Comparison of ENCODE assay signal across 14 cellular contexts in the genomic region with DNA sequence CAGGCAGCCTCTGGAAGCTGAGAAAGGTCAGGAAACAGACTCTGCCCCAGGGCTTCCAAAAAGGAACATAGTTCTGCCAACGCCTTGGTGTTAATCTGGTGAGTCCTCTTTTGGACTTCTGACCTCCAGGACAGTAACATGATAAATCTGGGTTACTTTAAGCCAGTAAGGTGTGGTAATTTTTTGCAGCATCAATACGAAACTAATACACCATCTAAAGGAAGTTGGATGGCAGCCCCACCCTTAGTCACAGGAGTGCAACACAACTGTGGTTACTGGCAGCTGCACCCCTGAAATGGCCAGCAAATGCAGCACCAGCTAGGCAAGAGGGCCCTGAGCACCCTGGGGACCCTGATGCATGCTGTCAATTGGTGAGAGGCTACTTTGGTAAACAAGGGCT. TPM values are rescaled to one million over a fixed set of nuclear protein-coding genes. Genes with fewer than 3 reads are reported as not detected.
A peak's percentile ranks its signal among the peaks of the same experiment; 100 is the strongest.
DNase-seq lines count a peak whose midpoint lies in the region; ATAC-seq, FAIRE-seq and TF ChIP-seq lines count a peak whose summit lies in the region.
"Had no signal": no experiment of that assay in that cellular context is flagged by ENCODE, and none has a peak within 500 bp of the region (broad histone marks: within the 10 kb centered on the region; RNA-seq: fewer than 3 reads in every experiment).

No MANE protein-coding gene starts in this region.

- no peaks in the 10 kb centered on the region for H3K27me3 Mint-ChIP-seq in stimulated activated naive CD8-positive, alpha-beta T cell treated with anti-CD3 and anti-CD28 coated beads, Interleukin-15, amount 100 ng/mL, for 72 hours
- H3K27me3 Mint-ChIP-seq in neural progenitor cell (ENCODE audit: insufficient read depth, low read depth), result peaks cover 7% of the 10 kb centered on the region

- TF ChIP-seq CTCF in MM.1S (IDR thresholded peaks at IDR 0.05; ENCODE audit: low read length) (no peak), bronchial epithelial cell (IDR thresholded peaks at IDR 0.05; ENCODE audit: insufficient read depth, low read length, severe bottlenecking) (no peak), neural progenitor cell (IDR thresholded peaks at IDR 0.05) (no peak)

- H4K20me1 ChIP-seq in MM.1S (ENCODE audit: insufficient read depth, low read length), result no peaks in the 10 kb centered on the region
- no peaks in the 10 kb centered on the region for H4K20me1 ChIP-seq in neural progenitor cell (ENCODE audit: low read depth)

- H3K27ac Mint-ChIP-seq in stimulated activated naive CD8-positive, alpha-beta T cell treated with anti-CD3 and anti-CD28 coated beads, Interleukin-15, amount 100 ng/mL, for 72 hours, result no peak overlapping the region
- no peak overlapping the region for H3K27ac Mint-ChIP-seq in neural progenitor cell
- H3K27ac Mint-ChIP-seq: brain had no signal

- ATAC-seq in stimulated activated naive CD8-positive, alpha-beta T cell treated with anti-CD3 and anti-CD28 coated beads, Interleukin-15, amount 100 ng/mL, for 72 hours, result peak; percentile 71
- no peak for ATAC-seq in GM21526 (IDR thresholded peaks at IDR 0.05; ENCODE audit: low FRiP score, unreplicated experiment)
- ATAC-seq: Panc1 had no signal

- H3K36me3 Mint-ChIP-seq in neural progenitor cell, result no peaks in the 10 kb centered on the region
- H3K36me3 Mint-ChIP-seq: brain had no signal

- no peak overlapping the region for H3K4me3 Mint-ChIP-seq in stimulated activated naive CD8-positive, alpha-beta T cell treated with anti-CD3 and anti-CD28 coated beads, Interleukin-15, amount 100 ng/mL, for 72 hours
- H3K4me3 Mint-ChIP-seq in neural progenitor cell, result no peak overlapping the region
- H3K4me3 Mint-ChIP-seq: brain had no signal

- H3K79me2 ChIP-seq in MM.1S (ENCODE audit: low read length) (no peaks in the 10 kb centered on the region), neural progenitor cell (ENCODE audit: low read depth) (no peaks in the 10 kb centered on the region)

- H3K9ac ChIP-seq in MM.1S (ENCODE audit: low read length), result no peak overlapping the region
- H3K9ac ChIP-seq in neural progenitor cell, result no peak overlapping the region

- H2AFZ ChIP-seq in MM.1S (ENCODE audit: low read length) (no peak overlapping the region), neural progenitor cell (replicated peaks) (no peak overlapping the region)

- no peaks in the 10 kb centered on the region for H3K9me2 ChIP-seq in MM.1S (replicated peaks; ENCODE audit: insufficient read depth, low read length)

- H3K36me3 ChIP-seq in MM.1S (replicated peaks; ENCODE audit: insufficient read depth, low read length), result no peaks in the 10 kb centered on the region
- H3K36me3 ChIP-seq in bronchial epithelial cell (ENCODE audit: control insufficient read depth, insufficient read depth, low read length), result no peaks in the 10 kb centered on the region
- no peaks in the 10 kb centered on the region for H3K36me3 ChIP-seq in neural progenitor cell
- H3K36me3 ChIP-seq: ovary had no signal

- DNase-seq in activated naive CD4-positive, alpha-beta T cell treated with Interleukin-2 at 50 U/mL for 16 hours, result peak; percentile 15
- DNase-seq in activated naive CD4-positive, alpha-beta T cell treated with anti-CD3 and anti-CD28 coated beads, Interleukin-2, amount 50 U/mL, for 16 hours, result no peak
- DNase-seq in MM.1S (peak; percentile 33), bronchial epithelial cell (ENCODE audit: low read depth) (no peak), neural progenitor cell (ENCODE audit: low spot score) (no peak)
- DNase-seq in stimulated activated naive CD8-positive, alpha-beta T cell treated with anti-CD3 and anti-CD28 coated beads, Interleukin-15, amount 100 ng/mL, for 72 hours, result no peak
- no peak for DNase-seq in stimulated activated CD4-positive, alpha-beta T cell treated with anti-CD3 and anti-CD28 coated beads, Interleukin-12 subunit alpha, Interleukin-12 subunit beta, amount 100 ng/mL, for 4 hours
- DNase-seq: ovary had no signal

- H3K27me3 ChIP-seq in MM.1S (replicated peaks; ENCODE audit: insufficient read depth, low read length) (no peaks in the 10 kb centered on the region), bronchial epithelial cell (ENCODE audit: control insufficient read depth, insufficient read depth, low read length) (no peaks in the 10 kb centered on the region), neural progenitor cell (no peaks in the 10 kb centered on the region)
- H3K27me3 ChIP-seq: ovary had no signal

- no peaks in the 10 kb centered on the region for H3K4me1 ChIP-seq in MM.1S (ENCODE audit: low read length)
- H3K4me1 ChIP-seq in neural progenitor cell, result peaks cover 10% of the 10 kb centered on the region

- no peaks in the 10 kb centered on the region for H3F3A ChIP-seq in MM.1S (ENCODE audit: insufficient read depth, low read length)
- H3F3A ChIP-seq in neural progenitor cell (ENCODE audit: low read depth), result no peaks in the 10 kb centered on the region

- H3K9me3 ChIP-seq in MM.1S (replicated peaks; ENCODE audit: insufficient read depth, low read length), result no peaks in the 10 kb centered on the region
- no peaks in the 10 kb centered on the region for H3K9me3 ChIP-seq in neural progenitor cell (ENCODE audit: low read depth)
- H3K9me3 ChIP-seq: ovary had no signal

- H3K4me3 ChIP-seq in MM.1S (ENCODE audit: low read length), result no peak overlapping the region
- H3K4me3 ChIP-seq in bronchial epithelial cell (ENCODE audit: low read depth, low read length), result no peak overlapping the region
- H3K4me3 ChIP-seq in neural progenitor cell, result no peak overlapping the region
- H3K4me3 ChIP-seq: ovary had no signal

- H3K27ac ChIP-seq in MM.1S (ENCODE audit: low read length) (no peak overlapping the region), neural progenitor cell (no peak overlapping the region)
- H3K27ac ChIP-seq: ovary had no signal

- H3K4me1 Mint-ChIP-seq in stimulated activated naive CD8-positive, alpha-beta T cell treated with anti-CD3 and anti-CD28 coated beads, Interleukin-15, amount 100 ng/mL, for 72 hours, result peaks cover 18% of the 10 kb centered on the region
- peaks cover 4% of the 10 kb centered on the region for H3K4me1 Mint-ChIP-seq in neural progenitor cell
- H3K4me1 Mint-ChIP-seq: brain had no signal

- no peaks in the 10 kb centered on the region for H3K9me3 Mint-ChIP-seq in stimulated activated naive CD8-positive, alpha-beta T cell treated with anti-CD3 and anti-CD28 coated beads, Interleukin-15, amount 100 ng/mL, for 72 hours
- peaks cover 2% of the 10 kb centered on the region for H3K9me3 Mint-ChIP-seq in neural progenitor cell

- H3K4me2 ChIP-seq in MM.1S (ENCODE audit: low read depth, low read length) (no peak overlapping the region), neural progenitor cell (no peak overlapping the region)

- peak; percentile 13 for FAIRE-seq in bronchial epithelial cell (lab: Jason Lieb, UNC)
- FAIRE-seq: endothelial cell of umbilical vein, GM18507 had no signal

RNA-seq across cellular contexts. Expression of a gene that starts 25.8 kb away (rescaled TPM):
- 0.26 and 0.38 TPM in 2 replicates for total RNA-seq in bronchial epithelial cell
- 0.28 TPM in 1 of 2 replicates, not detected in the other for total RNA-seq in neural progenitor cell (ENCODE audit: low replicate concordance)
- total RNA-seq: lower leg skin had no signal

RNA-seq across cellular contexts. Expression of a gene that starts 53.0 kb away (rescaled TPM):
- total RNA-seq in bronchial epithelial cell, result 113 and 120 TPM in 2 replicates
- 28.1 and 35.0 TPM in 2 replicates for total RNA-seq in neural progenitor cell (ENCODE audit: low replicate concordance)

Comparison
In these comparisons a context has a peak if more than half of its experiments do, and no peak if none do; other contexts are left out.
1. DNase-seq: peak in activated naive CD4-positive, alpha-beta T cell treated with Interleukin-2 at 50 U/mL for 16 hours (single experiment) and MM.1S (single experiment); none in activated naive CD4-positive, alpha-beta T cell treated with anti-CD3 and anti-CD28 coated beads, Interleukin-2, amount 50 U/mL, for 16 hours (single experiment), bronchial epithelial cell (single experiment), stimulated activated naive CD8-positive, alpha-beta T cell treated with anti-CD3 and anti-CD28 coated beads, Interleukin-15, amount 100 ng/mL, for 72 hours (0 of 2), stimulated activated CD4-positive, alpha-beta T cell treated with anti-CD3 and anti-CD28 coated beads, Interleukin-12 subunit alpha, Interleukin-12 subunit beta, amount 100 ng/mL, for 4 hours (single experiment) and neural progenitor cell (single experiment).